11 cellular contexts compared by ENCODE assay signal in the genomic region with DNA sequence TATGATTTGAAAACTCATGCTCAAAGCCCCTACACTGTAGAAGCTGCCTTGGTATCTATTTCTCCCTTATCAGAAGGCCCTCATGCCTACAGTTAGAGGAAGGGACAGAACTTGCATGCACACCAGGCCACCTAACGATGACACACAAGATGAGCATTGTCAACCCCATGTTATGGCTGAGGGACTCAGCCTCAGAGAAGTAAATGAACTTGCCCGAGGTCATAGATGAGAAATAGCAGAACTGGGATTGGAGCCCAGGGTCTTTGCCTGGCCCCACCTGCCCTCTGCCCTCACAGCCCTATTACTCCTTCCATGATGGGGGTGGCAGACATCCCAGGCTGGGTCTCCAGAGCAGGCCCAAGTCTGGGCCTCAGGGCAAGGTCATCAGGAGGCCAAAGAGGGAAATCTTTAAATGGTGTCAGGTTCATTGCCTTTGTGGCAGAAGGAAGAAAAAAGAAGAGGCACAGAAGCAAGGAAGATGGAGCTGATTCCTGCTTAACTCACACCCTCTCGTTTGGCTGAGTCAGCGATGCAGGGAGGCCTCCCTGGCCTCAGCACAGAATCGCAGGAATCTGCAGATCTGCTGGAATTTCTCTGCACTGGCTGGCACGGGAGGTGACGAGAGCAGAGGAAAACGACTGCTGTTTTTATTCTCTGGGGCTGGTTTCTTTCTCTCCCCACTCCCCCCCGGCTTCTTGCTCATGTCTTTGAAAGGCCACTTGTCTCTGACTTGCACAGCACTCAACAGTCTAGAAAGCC. TPM values are rescaled to one million over a fixed set of nuclear protein-coding genes. Genes with fewer than 3 reads are reported as not detected.
DNase-seq lines count a peak whose midpoint lies in the region; ATAC-seq and TF ChIP-seq lines count a peak whose summit lies in the region.
"Had no signal": no experiment of that assay in that cellular context is flagged by ENCODE, and none has a peak within 500 bp of the region (broad histone marks: within the 10 kb centered on the region; RNA-seq: fewer than 3 reads in every experiment).

No MANE protein-coding gene starts in this region.

- no peaks in the 10 kb centered on the region for H3K36me3 ChIP-seq in BLaER1 treated with 17β-estradiol and CSF1 and Interleukin-3, amounts not matched to agents 10 nM and 100 nM
- H3K36me3 ChIP-seq in OCI-LY1 (ENCODE audit: insufficient read depth, low read length): no peaks in the 10 kb centered on the region

- H3K4me1 ChIP-seq in BLaER1 treated with 17β-estradiol and CSF1 and Interleukin-3, amounts not matched to agents 10 nM and 100 nM: peaks cover 76 to 100% (median 98%) of the 10 kb centered on the region in 10 experiments
- H3K4me1 ChIP-seq in OCI-LY1 (ENCODE audit: insufficient read depth, low read length, severe bottlenecking): peaks cover 79% of the 10 kb centered on the region

- H3K9me3 ChIP-seq in BLaER1 treated with 17β-estradiol and CSF1 and Interleukin-3, amounts not matched to agents 10 nM and 100 nM (replicated peaks in 1 of 11): no peaks in the 10 kb centered on the region
- no peaks in the 10 kb centered on the region for H3K9me3 ChIP-seq in OCI-LY1 (ENCODE audit: low read length)

- H3K27me3 ChIP-seq in BLaER1 treated with 17β-estradiol and CSF1 and Interleukin-3, amounts not matched to agents 10 nM and 100 nM: no peaks in the 10 kb centered on the region
- no peaks in the 10 kb centered on the region for H3K27me3 ChIP-seq in OCI-LY1 (ENCODE audit: insufficient read depth, low read length)

- ATAC-seq in esophagus mucosa (peak; percentile 43), HG02623 (IDR thresholded peaks at IDR 0.05; ENCODE audit: unreplicated experiment) (no peak), HG02870 (IDR thresholded peaks at IDR 0.05; ENCODE audit: unreplicated experiment) (no peak), HG02798 (IDR thresholded peaks at IDR 0.05; ENCODE audit: poor library complexity, unreplicated experiment) (no peak)

- peak overlapping the region in 8 of 11 experiments; percentile 10 to 86 (median 44); a peak in 14 of 22 replicates for H3K9ac ChIP-seq in BLaER1 treated with 17β-estradiol and CSF1 and Interleukin-3, amounts not matched to agents 10 nM and 100 nM
- H3K9ac ChIP-seq in OCI-LY1 (ENCODE audit: low read length): peak overlapping the region; percentile 46

- no peaks in the 10 kb centered on the region for H3K9me2 ChIP-seq in OCI-LY1 (ENCODE audit: low read depth, low read length)

- no peak overlapping the region for H3K4me3 ChIP-seq in BLaER1 treated with 17β-estradiol and CSF1 and Interleukin-3, amounts not matched to agents 10 nM and 100 nM
- H3K4me3 ChIP-seq in OCI-LY1 (ENCODE audit: low read depth, low read length, poor library complexity, severe bottlenecking): no peak overlapping the region

- no peak for TF ChIP-seq CTCF in OCI-LY1 (IDR thresholded peaks at IDR 0.05; ENCODE audit: low read length)

- H3K27ac ChIP-seq in BLaER1 treated with 17β-estradiol and CSF1 and Interleukin-3, amounts not matched to agents 10 nM and 100 nM: peak overlapping the region in 8 of 11 experiments; percentile 46 to 99 (median 95); a peak in 17 of 22 replicates
- peak overlapping the region; percentile 100 for H3K27ac ChIP-seq in OCI-LY1 (ENCODE audit: low read depth, low read length, poor library complexity, severe bottlenecking)

- 0 out of 2 replicates have a peak, but pooled peaks cover 4% of the 10 kb centered on the region for H3F3A ChIP-seq in OCI-LY1 (ENCODE audit: insufficient read depth, low read length)

- peak; percentile 55 for DNase-seq in occipital lobe (lab: John Stamatoyannopoulos, UW)
- no peak for DNase-seq in SIG-M5 treated with dmso at 0.1 percent for 504 hours (lab: John Stamatoyannopoulos, UW; ENCODE audit: unreplicated experiment)
- DNase-seq: activated CD4-positive, alpha-beta T cell treated with anti-CD3 and anti-CD28 coated beads, Interleukin-2, amount 50 U/mL, for 4 hours; NCI-H2029; stimulated activated CD4-positive, alpha-beta T cell treated with anti-CD3 and anti-CD28 coated beads, Interleukin-4, amount 100 ng/mL, for 24 hours had no signal

- H3K79me2 ChIP-seq in OCI-LY1 (ENCODE audit: insufficient read depth, low read length): no peaks in the 10 kb centered on the region

- peak overlapping the region; percentile 69 to 95 (median 91) for H3K4me2 ChIP-seq in BLaER1 treated with 17β-estradiol and CSF1 and Interleukin-3, amounts not matched to agents 10 nM and 100 nM
- peak overlapping the region; percentile 46 for H3K4me2 ChIP-seq in OCI-LY1 (ENCODE audit: low read length)

- no peaks in the 10 kb centered on the region for H4K20me1 ChIP-seq in BLaER1 treated with 17β-estradiol and CSF1 and Interleukin-3, amounts not matched to agents 10 nM and 100 nM
- no peaks in the 10 kb centered on the region for H4K20me1 ChIP-seq in OCI-LY1 (ENCODE audit: insufficient read depth, low read length)

- H2AFZ ChIP-seq in OCI-LY1 (ENCODE audit: low read length): no peak overlapping the region

RNA-seq across cellular contexts. Expression of gene CRB2, which starts 20.6 kb away (rescaled TPM):
- total RNA-seq in esophagus mucosa: not detected
- total RNA-seq in occipital lobe: 5.3 TPM
